ENCODE assay signal across 20 cellular contexts in genomic region chr1:41419584-41420295, GRCh38. TPM values are rescaled to one million over a fixed set of nuclear protein-coding genes. Genes with fewer than 3 reads are reported as not detected.
DNase-seq lines count a peak whose midpoint lies in the region; ATAC-seq and TF ChIP-seq lines count a peak whose summit lies in the region.
"Had no signal": no experiment of that assay in that cellular context is flagged by ENCODE, and none has a peak within 500 bp of the region (broad histone marks: within the 10 kb centered on the region; RNA-seq: fewer than 3 reads in every experiment).

No MANE protein-coding gene starts in this region.

- WGBS in psoas muscle, 3 donors = 76 to 86% (median 77%) methylated on average over 8 of the region's 8 CpGs
- WGBS in upper lobe of left lung, 2 donors = 90 to 95% methylated on average over 7 to 8 of the region's 8 CpGs

- no peak for TF ChIP-seq EP300 in upper lobe of left lung (IDR thresholded peaks at IDR 0.05)

- no peak for TF ChIP-seq POLR2A in upper lobe of left lung (IDR thresholded peaks at IDR 0.05)

- H3K36me3 Mint-ChIP-seq in WTC11 = no peaks in the 10 kb centered on the region
- H3K36me3 Mint-ChIP-seq: CD4-positive, alpha-beta memory T cell; natural killer cell had no signal

- H3K27ac Mint-ChIP-seq in WTC11 = no peak overlapping the region
- H3K27ac Mint-ChIP-seq: activated CD4-positive, alpha-beta T cell treated with anti-CD3 and anti-CD28 coated beads, Interleukin-2, amount 10 ng/mL, durations not matched to agents 7 days and 5 days; CD4-positive, alpha-beta memory T cell; endodermal cell; IgD-negative memory B cell; natural killer cell had no signal

- H3K4me3 ChIP-seq in ascending aorta (no peak overlapping the region), psoas muscle (no peak overlapping the region), upper lobe of left lung (no peak overlapping the region)

- intact Hi-C loops in ascending aorta (cut with DNase I) (loop anchor here (1.0 to 5.0 kb wide), 2 partner anchors 13 to 78 kb away; no protein-coding TSS in a partner anchor), psoas muscle (cut with DNase I) (loop anchor here (2.0 to 5.0 kb wide), 4 partner anchors 59 to 152 kb away; partner anchors contain the start of gene FOXO6 (in 1 of the 2))

- ATAC-seq in foreskin keratinocyte (peak; percentile 46), psoas muscle (no peak), HG03442 (IDR thresholded peaks at IDR 0.05; ENCODE audit: unreplicated experiment) (no peak), WTC11 (no peak), upper lobe of left lung (ENCODE audit: low FRiP score in 2 of 2) (no peak)
- ATAC-seq: natural killer cell had no signal

- POLR2A ChIA-PET in WTC11 (lab: Charles Lee) = interaction anchor here (0.8 kb wide), 1 partner anchor 32 kb away, joined by 3 read pairs; no protein-coding TSS in a partner anchor

- H3K4me3 Mint-ChIP-seq in WTC11 = no peak overlapping the region
- H3K4me3 Mint-ChIP-seq: activated CD4-positive, alpha-beta T cell treated with anti-CD3 and anti-CD28 coated beads, Interleukin-2, amount 10 ng/mL, durations not matched to agents 7 days and 5 days; CD4-positive, alpha-beta memory T cell; endodermal cell; IgD-negative memory B cell; natural killer cell had no signal

- no peaks in the 10 kb centered on the region for H3K9me3 Mint-ChIP-seq in WTC11
- H3K9me3 Mint-ChIP-seq: activated CD4-positive, alpha-beta T cell treated with anti-CD3 and anti-CD28 coated beads, Interleukin-2, amount 10 ng/mL, durations not matched to agents 7 days and 5 days; CD4-positive, alpha-beta memory T cell; endodermal cell; IgD-negative memory B cell; natural killer cell had no signal

- H3K9me3 ChIP-seq in ascending aorta (no peaks in the 10 kb centered on the region), psoas muscle (no peaks in the 10 kb centered on the region), upper lobe of left lung (no peaks in the 10 kb centered on the region)

- no peaks in the 10 kb centered on the region for H3K27me3 Mint-ChIP-seq in WTC11 (ENCODE audit: low read depth)
- H3K27me3 Mint-ChIP-seq: activated CD4-positive, alpha-beta T cell treated with anti-CD3 and anti-CD28 coated beads, Interleukin-2, amount 10 ng/mL, durations not matched to agents 7 days and 5 days; IgD-negative memory B cell had no signal

- TF ChIP-seq CTCF in ascending aorta (IDR thresholded peaks at IDR 0.05) (no peak), foreskin keratinocyte (conservative IDR thresholded peaks at IDR 0.05) (no peak), psoas muscle (IDR thresholded peaks at IDR 0.05) (no peak), WTC11 (IDR thresholded peaks at IDR 0.05) (no peak), upper lobe of left lung (IDR thresholded peaks at IDR 0.05) (no peak)

- H3K27ac ChIP-seq in ascending aorta (peak overlapping the region; percentile 85 to 88), foreskin keratinocyte (peak overlapping the region; percentile 55), psoas muscle (peak overlapping the region; percentile 93), upper lobe of left lung (no peak overlapping the region)

- H3K4me1 ChIP-seq in ascending aorta = peaks cover 4 to 15% of the 10 kb centered on the region in 2 donors
- peaks cover 8% of the 10 kb centered on the region for H3K4me1 ChIP-seq in foreskin keratinocyte
- peaks cover 41% of the 10 kb centered on the region for H3K4me1 ChIP-seq in psoas muscle
- H3K4me1 ChIP-seq in upper lobe of left lung = peaks cover 3 to 22% (median 13%) of the 10 kb centered on the region in 4 donors

- DNase-seq in HT-29 (ENCODE audit: low spot score) (peak; percentile 36), ascending aorta (ENCODE audit: low spot score in 2 of 2) (no peak), foreskin keratinocyte (peak in 1 of 2 donors; percentile 54), psoas muscle (no peak), WTC11 (ENCODE audit: low spot score) (no peak), NCI-H446 treated with DMSO at 0.1 percent for 48 hours (lab: John Stamatoyannopoulos, UW) (no peak), upper lobe of left lung (no peak)
- DNase-seq: activated CD4-positive, alpha-beta T cell treated with anti-CD3 and anti-CD28 coated beads, Interleukin-2, amount 10 ng/mL, durations not matched to agents 7 days and 5 days; activated naive CD4-positive, alpha-beta T cell; CD4-positive, alpha-beta memory T cell; natural killer cell; NCI-H146; stimulated activated CD4-positive, alpha-beta T cell treated with anti-CD3 and anti-CD28 coated beads, Interleukin-12 subunit alpha, Interleukin-12 subunit beta, amount 100 ng/mL, for 4 hours; stimulated activated CD8-positive, alpha-beta memory T cell treated with anti-CD3 and anti-CD28 coated beads, Interleukin-4, amount 100 ng/mL, for 48 hours; T-helper 1 cell had no signal

- peaks cover 8% of the 10 kb centered on the region for H3K4me1 Mint-ChIP-seq in WTC11
- H3K4me1 Mint-ChIP-seq: activated CD4-positive, alpha-beta T cell treated with anti-CD3 and anti-CD28 coated beads, Interleukin-2, amount 10 ng/mL, durations not matched to agents 7 days and 5 days; CD4-positive, alpha-beta memory T cell had no signal

- no peaks in the 10 kb centered on the region for H3K27me3 ChIP-seq in ascending aorta
- H3K27me3 ChIP-seq in foreskin keratinocyte = no peaks in the 10 kb centered on the region
- no peaks in the 10 kb centered on the region for H3K27me3 ChIP-seq in psoas muscle (ENCODE audit: insufficient read depth in 3 of 3, low read length in 2 of 3)
- H3K27me3 ChIP-seq in upper lobe of left lung = no peaks in the 10 kb centered on the region

- H3K36me3 ChIP-seq in ascending aorta (no peaks in the 10 kb centered on the region), psoas muscle (ENCODE audit: insufficient read depth in 1 of 2, low read depth in 1 of 2) (no peaks in the 10 kb centered on the region), upper lobe of left lung (no peaks in the 10 kb centered on the region)

- CTCF ChIA-PET in WTC11 (lab: Charles Lee) = interaction anchor here (0.8 to 10.8 kb wide), 10 partner anchors 17 to 137 kb away, joined by 3 to 216 read pairs (median 5); partner anchors contain the start of gene FOXO6

TF ChIP-seq in WTC11, 78 proteins besides CTCF, POLR2A, EP300 and RAD21:
- TF ChIP-seq OVOL2 (CRISPR knock-in tag; IDR thresholded peaks at IDR 0.05; ENCODE audit: borderline replicate concordance) (no peak), CBFB (CRISPR knock-in tag; IDR thresholded peaks at IDR 0.05; ENCODE audit: low read depth) (no peak), PREB (CRISPR knock-in tag; IDR thresholded peaks at IDR 0.05; ENCODE audit: borderline replicate concordance) (no peak), FOXJ3 (CRISPR knock-in tag; IDR thresholded peaks at IDR 0.05; ENCODE audit: borderline replicate concordance) (no peak)

RNA-seq across cellular contexts. Expression of gene FOXO6, which starts 58.5 kb away (rescaled TPM):
- 1.5 and 1.9 TPM in 2 replicates for total RNA-seq in HT-29 (2014; rRNA removed; shearing (Covaris generic))
- total RNA-seq in ascending aorta (5.7 TPM), foreskin keratinocyte (0.07 TPM in 1 of 2 replicates, not detected in the other), psoas muscle (1 to 10 TPM in 3 of 4 donors, under 1 TPM in 1; 0.84 to 8.6 (median 3.3) TPM), WTC11 (2021) (5.4 to 7.4 TPM (median 7.0 TPM) in 3 replicates), upper lobe of left lung (1 to 10 TPM in 2 of 6 donors, under 1 TPM in 4; 0.31 to 1.2 (median 0.79) TPM)
- polyA plus RNA-seq in foreskin keratinocyte (0.04 and 0.11 TPM in 2 replicates), psoas muscle (under 1 TPM; 0.42 to 0.88 (median 0.44) TPM)
- total RNA-seq: activated CD4-positive, alpha-beta T cell treated with anti-CD3 and anti-CD28 coated beads, Interleukin-2, amount 10 ng/mL, durations not matched to agents 7 days and 5 days; CD4-positive, alpha-beta memory T cell; fibroblast of villous mesenchyme; mesenteric fat pad had no signal
- polyA plus RNA-seq: CD4-positive, alpha-beta memory T cell; IgD-negative memory B cell had no signal

Comparison
In these comparisons a context has a peak if more than half of its experiments do, and no peak if none do; other contexts are left out.
1. H3K27ac ChIP-seq: peak in ascending aorta (2 of 2), foreskin keratinocyte (single experiment) and psoas muscle (single experiment); none in upper lobe of left lung (0 of 4).